18 cellular contexts compared by ENCODE assay signal in genomic region chr15:38035701-38036100, GRCh38.
DNase-seq lines count a peak whose midpoint lies in the region; ATAC-seq and TF ChIP-seq lines count a peak whose summit lies in the region.
"Had no signal": no experiment of that assay in that cellular context is flagged by ENCODE, and none has a peak within 500 bp of the region (broad histone marks: within the 10 kb centered on the region; RNA-seq: fewer than 3 reads in every experiment).

No MANE protein-coding gene starts in this region.

- peak overlapping the region; percentile 81 for H2AFZ ChIP-seq in ACC112 (ENCODE audit: low read length, unreplicated experiment)
- H2AFZ ChIP-seq in PC-3 (ENCODE audit: low read length), result no peak overlapping the region
- H2AFZ ChIP-seq: GM23338 had no signal

- H3F3A ChIP-seq in PC-3 (ENCODE audit: low read length, unreplicated experiment), result no peaks in the 10 kb centered on the region

- POLR2A ChIA-PET in PC-3 (lab: Charles Lee; ENCODE audit: unreplicated experiment), result no interaction called here

- BruUV-seq in PC-3 (replicated peaks; lab: Mats Ljungman, UMichigan), result no TSS peak

- no peaks in the 10 kb centered on the region for H4K20me1 ChIP-seq in PC-3 (ENCODE audit: low read length)

- H3K27me3 ChIP-seq in ACC112 (ENCODE audit: insufficient read depth, low read length), result no peaks in the 10 kb centered on the region
- H3K27me3 ChIP-seq in PC-3 (ENCODE audit: low read length), result no peaks in the 10 kb centered on the region

- H3K9me2 ChIP-seq in PC-3 (replicated peaks; ENCODE audit: low read length), result no peaks in the 10 kb centered on the region

- H3K4me1 ChIP-seq in ACC112 (ENCODE audit: control insufficient read depth, insufficient read depth, low read length, unreplicated experiment), result peaks cover 58% of the 10 kb centered on the region
- peaks cover 54% of the 10 kb centered on the region for H3K4me1 ChIP-seq in PC-3 (ENCODE audit: insufficient read depth, low read length)
- H3K4me1 ChIP-seq: A549 had no signal

- no peaks in the 10 kb centered on the region for H3K36me3 ChIP-seq in ACC112 (ENCODE audit: insufficient read depth, low read length)
- no peaks in the 10 kb centered on the region for H3K36me3 ChIP-seq in PC-3 (ENCODE audit: low read depth, low read length)

- H3K4me3 ChIP-seq in ACC112 (ENCODE audit: low read depth, low read length), result peak overlapping the region; percentile 33; the same call in 1 of the 2 replicates
- H3K4me3 ChIP-seq in PC-3 (ENCODE audit: low read length), result no peak overlapping the region
- H3K4me3 ChIP-seq: A549, GM23338 had no signal

- H3K79me2 ChIP-seq in ACC112 (ENCODE audit: control insufficient read depth, insufficient read depth, low read length, unreplicated experiment) (no peaks in the 10 kb centered on the region), PC-3 (ENCODE audit: low read length) (no peaks in the 10 kb centered on the region)

- CTCF ChIA-PET in PC-3 (lab: Charles Lee), result no interaction called here

- DNase-seq in GM03348 (ENCODE audit: low spot score) (peak; percentile 14), PC-3 (peak; percentile 65), fibroblast of peridontal ligament (ENCODE audit: extremely low read depth) (peak; percentile 21), HT-29 (ENCODE audit: low spot score) (no peak)
- DNase-seq in activated naive CD4-positive, alpha-beta T cell treated with anti-CD3 and anti-CD28 coated beads, Interleukin-2, amount 50 U/mL, for 16 hours, result no peak
- DNase-seq: CD8-positive, alpha-beta memory T cell; KBM-7; NCI-H1105 treated with DMSO at 0.1 percent for 48 hours; NCI-H187 treated with DMSO at 0.1 percent for 48 hours; NCI-H2171 treated with DMSO at 0.1 percent for 48 hours; NCI-H510A; NCI-H82; SIG-M5 had no signal

- peak overlapping the region; percentile 65 for H3K27ac ChIP-seq in ACC112 (ENCODE audit: low read depth, low read length)
- H3K27ac ChIP-seq in PC-3 (ENCODE audit: low read length), result 0 out of 2 replicates have a peak overlapping the region, but pooled peaks have one; percentile 4
- H3K27ac ChIP-seq: A549 had no signal

- ATAC-seq in PC-3 (peak; percentile 41), GM18517 (IDR thresholded peaks at IDR 0.05; ENCODE audit: unreplicated experiment) (no peak), GM18907 (IDR thresholded peaks at IDR 0.05; ENCODE audit: unreplicated experiment) (no peak)
- ATAC-seq: A549, GM23338 had no signal

- H3K9me3 ChIP-seq in PC-3 (ENCODE audit: low read length), result no peaks in the 10 kb centered on the region
- H3K9me3 ChIP-seq: A549 had no signal

- TF ChIP-seq CTCF in PC-3 (conservative IDR thresholded peaks at IDR 0.05; ENCODE audit: low read depth, low read length), result no peak

- peak overlapping the region; percentile 12; the same call in 1 of the 2 replicates for H3K4me2 ChIP-seq in PC-3 (ENCODE audit: low read length)
- H3K4me2 ChIP-seq: A549, GM23338 had no signal

- H3K9ac ChIP-seq in PC-3 (ENCODE audit: low read length), result no peak overlapping the region

- intact Hi-C loops in PC-3 (cut with micrococcal nuclease), result no loop called here

Comparison
In these comparisons a context has a peak if more than half of its experiments do, and no peak if none do; other contexts are left out.
1. DNase-seq: peak in GM03348 (single experiment), PC-3 (single experiment) and fibroblast of peridontal ligament (single experiment); none in activated naive CD4-positive, alpha-beta T cell treated with anti-CD3 and anti-CD28 coated beads, Interleukin-2, amount 50 U/mL, for 16 hours (single experiment) and HT-29 (single experiment).